14 cellular contexts compared by ENCODE assay signal in the genomic region with DNA sequence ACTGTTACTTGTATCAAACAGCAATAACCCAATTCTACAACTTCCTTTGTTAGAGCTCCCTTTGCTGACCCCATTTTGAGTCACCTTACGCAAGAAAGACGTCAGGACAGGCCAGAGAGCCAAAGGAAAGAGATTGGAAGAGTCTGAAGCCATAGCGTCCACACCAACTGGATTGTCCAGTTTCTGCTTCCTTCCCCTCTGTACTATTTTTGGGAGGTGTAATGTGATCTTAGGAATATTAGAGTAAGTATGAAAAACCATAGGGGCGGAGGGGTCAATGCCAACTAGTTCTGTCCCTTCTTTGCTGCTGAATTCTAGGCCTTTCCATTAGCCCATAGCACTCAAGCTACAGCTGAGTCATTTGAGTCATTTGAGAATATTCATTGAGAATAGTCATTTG. TPM values are rescaled to one million over a fixed set of nuclear protein-coding genes. Genes with fewer than 3 reads are reported as not detected.
DNase-seq lines count a peak whose midpoint lies in the region; ATAC-seq, FAIRE-seq and TF ChIP-seq lines count a peak whose summit lies in the region.
"Had no signal": no experiment of that assay in that cellular context is flagged by ENCODE, and none has a peak within 500 bp of the region (broad histone marks: within the 10 kb centered on the region; RNA-seq: fewer than 3 reads in every experiment).

No MANE protein-coding gene starts in this region.

- no peak for ATAC-seq in HCT116
- peak in 2 of 4 donors; percentile 19 to 39 for ATAC-seq in psoas muscle
- ATAC-seq in GM21367 (IDR thresholded peaks at IDR 0.05; ENCODE audit: unreplicated experiment) = no peak
- ATAC-seq in GM18867 (IDR thresholded peaks at IDR 0.05; ENCODE audit: unreplicated experiment) = no peak

- peaks cover 9% of the 10 kb centered on the region; the same call in 1 of the 2 replicates for H3F3A ChIP-seq in PC-9 (ENCODE audit: insufficient read depth, low read depth)

- H3K4me1 ChIP-seq in HCT116 (ENCODE audit: control insufficient read depth in 1 of 2, insufficient read depth in 2 of 2, low read length in 2 of 2) = peaks cover 0 to 9% of the 10 kb centered on the region in 2 experiments; a peak in 1 of 4 replicates
- H3K4me1 ChIP-seq in PC-9 (replicated peaks; ENCODE audit: insufficient read depth) = peaks cover 21% of the 10 kb centered on the region
- H3K4me1 ChIP-seq in psoas muscle = peaks cover 6% of the 10 kb centered on the region
- H3K4me1 ChIP-seq: BLaER1 treated with 17β-estradiol and CSF1 and Interleukin-3, amounts not matched to agents 10 nM and 100 nM had no signal

- H2AFZ ChIP-seq in HCT116 (ENCODE audit: low read depth, low read length, poor library complexity, severe bottlenecking) (no peak overlapping the region), PC-9 (peak overlapping the region; percentile 73)

- H3K36me3 ChIP-seq in HCT116 (ENCODE audit: control insufficient read depth in 1 of 2, insufficient read depth in 2 of 2, low read length in 2 of 2) (no peaks in the 10 kb centered on the region), PC-9 (ENCODE audit: low read depth) (no peaks in the 10 kb centered on the region), bronchial epithelial cell (ENCODE audit: control insufficient read depth, insufficient read depth, low read length) (no peaks in the 10 kb centered on the region), psoas muscle (ENCODE audit: insufficient read depth in 1 of 2, low read depth in 1 of 2) (no peaks in the 10 kb centered on the region)
- H3K36me3 ChIP-seq: BLaER1 treated with 17β-estradiol and CSF1 and Interleukin-3, amounts not matched to agents 10 nM and 100 nM had no signal

- POLR2A ChIA-PET in HCT116 (lab: Charles Lee) (interaction anchor here (1.5 kb wide), 1 partner anchor 11 kb away, joined by 3 read pairs; no protein-coding TSS in a partner anchor), PC-9 (lab: Charles Lee; ENCODE audit: unreplicated experiment) (interaction anchor here (0.6 to 0.9 kb wide), 2 partner anchors 10 to 1341 kb away, joined by 3 to 5 read pairs; no protein-coding TSS in a partner anchor)

- FAIRE-seq in bronchial epithelial cell (lab: Jason Lieb, UNC) = no peak
- FAIRE-seq: G401.6, GM12891 had no signal

- CTCF ChIA-PET in HCT116 (lab: Charles Lee) = interaction anchor here (0.9 kb wide), 1 partner anchor 17 kb away, joined by 3 read pairs; no protein-coding TSS in a partner anchor
- CTCF ChIA-PET in PC-9 (lab: Charles Lee) = interaction anchor here (1.3 kb wide), 1 partner anchor 9 kb away, joined by 5 read pairs; no protein-coding TSS in a partner anchor

- H3K27ac ChIP-seq in HCT116 (ENCODE audit: low read depth, low read length) = no peak overlapping the region
- H3K27ac ChIP-seq in PC-9 = peak overlapping the region; percentile 66
- H3K27ac ChIP-seq in psoas muscle = peak overlapping the region; percentile 14
- H3K27ac ChIP-seq: BLaER1 treated with 17β-estradiol and CSF1 and Interleukin-3, amounts not matched to agents 10 nM and 100 nM had no signal

- H4K20me1 ChIP-seq in HCT116 (ENCODE audit: insufficient read depth) (no peaks in the 10 kb centered on the region), PC-9 (ENCODE audit: insufficient read depth) (no peaks in the 10 kb centered on the region)
- H4K20me1 ChIP-seq: BLaER1 treated with 17β-estradiol and CSF1 and Interleukin-3, amounts not matched to agents 10 nM and 100 nM had no signal

- H3K79me2 ChIP-seq in HCT116 (ENCODE audit: insufficient read depth, low read length) (no peaks in the 10 kb centered on the region), PC-9 (ENCODE audit: low read depth) (no peaks in the 10 kb centered on the region)

- no peaks in the 10 kb centered on the region for H3K9me2 ChIP-seq in HCT116 (ENCODE audit: insufficient read depth)
- H3K9me2 ChIP-seq in PC-9 (ENCODE audit: insufficient read depth) = no peaks in the 10 kb centered on the region

- H3K4me2 ChIP-seq in HCT116 (ENCODE audit: low read length) (peak overlapping the region; percentile 22; the same call in 1 of the 2 replicates), PC-9 (peak overlapping the region; percentile 58)
- H3K4me2 ChIP-seq: BLaER1 treated with 17β-estradiol and CSF1 and Interleukin-3, amounts not matched to agents 10 nM and 100 nM had no signal

- H3K27me3 ChIP-seq in HCT116 (ENCODE audit: insufficient read depth, low read length) = no peaks in the 10 kb centered on the region
- no peaks in the 10 kb centered on the region for H3K27me3 ChIP-seq in PC-9 (ENCODE audit: insufficient read depth, low read depth)
- H3K27me3 ChIP-seq in bronchial epithelial cell (ENCODE audit: control insufficient read depth, insufficient read depth, low read length) = no peaks in the 10 kb centered on the region
- H3K27me3 ChIP-seq in psoas muscle (ENCODE audit: insufficient read depth in 3 of 3, low read length in 2 of 3) = no peaks in the 10 kb centered on the region

- DNase-seq in HCT116 (ENCODE audit: low read depth, low spot score) (no peak), PC-9 (peak; percentile 41 to 87), bronchial epithelial cell (ENCODE audit: low read depth) (peak; percentile 46), psoas muscle (no peak), NOMO-1 treated with DMSO at 0.1 percent for 48 hours (lab: John Stamatoyannopoulos, UW; ENCODE audit: unreplicated experiment) (no peak)
- DNase-seq: CD8-positive, alpha-beta memory T cell; COR-L47; GOT3; H7 had no signal

- no peak for TF ChIP-seq POLR2A in HCT116 (IDR thresholded peaks at IDR 0.05; ENCODE audit: borderline replicate concordance, extremely low read depth, insufficient read depth, insufficient read length)

- no TSS peak for BruUV-seq in HCT116 (replicated peaks; lab: Mats Ljungman, UMichigan)
- no TSS peak for BruUV-seq in PC-9 (replicated peaks; lab: Mats Ljungman, UMichigan)

- H3K9me3 ChIP-seq in HCT116 (ENCODE audit: control insufficient read depth in 1 of 2, insufficient read depth in 1 of 2, low read depth in 1 of 2, low read length in 2 of 2) (no peaks in the 10 kb centered on the region), PC-9 (ENCODE audit: insufficient read depth, low read depth) (no peaks in the 10 kb centered on the region), psoas muscle (no peaks in the 10 kb centered on the region)
- H3K9me3 ChIP-seq: BLaER1 treated with 17β-estradiol and CSF1 and Interleukin-3, amounts not matched to agents 10 nM and 100 nM had no signal

- 45 to 83% (median 52%) methylated on average over 4 of the region's 4 CpGs for WGBS in psoas muscle, 3 donors

- RAD21 ChIA-PET in HCT116 (lab: Charles Lee; ENCODE audit: low non-redundant PET in 1 of 2, low total read pairs in 2 of 2, uncharacterized antibody in 2 of 2, unreplicated experiment in 2 of 2) = no interaction called here

- TF ChIP-seq CTCF in HCT116 (IDR thresholded peaks at IDR 0.05 in 2 of 3, conservative IDR thresholded peaks at IDR 0.05 in 1 of 3; ENCODE audit: borderline replicate concordance in 1 of 3, insufficient read depth in 1 of 3, low read depth in 2 of 3, low read length in 2 of 3) (no peak), PC-9 (conservative IDR thresholded peaks at IDR 0.05) (no peak), bronchial epithelial cell (IDR thresholded peaks at IDR 0.05; ENCODE audit: insufficient read depth, low read length, severe bottlenecking) (no peak), psoas muscle (IDR thresholded peaks at IDR 0.05) (no peak)

- no peak for TF ChIP-seq RAD21 in HCT116 (IDR thresholded peaks at IDR 0.05; ENCODE audit: low read depth)

- H3K4me3 ChIP-seq in HCT116 (replicated peaks in 1 of 2; ENCODE audit: low read depth in 1 of 2, low read length in 2 of 2) (no peak overlapping the region), PC-9 (peak overlapping the region; percentile 9; the same call in 1 of the 2 replicates), bronchial epithelial cell (ENCODE audit: low read depth, low read length) (no peak overlapping the region), psoas muscle (no peak overlapping the region)
- H3K4me3 ChIP-seq: BLaER1 treated with 17β-estradiol and CSF1 and Interleukin-3, amounts not matched to agents 10 nM and 100 nM had no signal

- H3K9ac ChIP-seq in HCT116 (ENCODE audit: low read length) = no peak overlapping the region
- H3K9ac ChIP-seq: BLaER1 treated with 17β-estradiol and CSF1 and Interleukin-3, amounts not matched to agents 10 nM and 100 nM had no signal

- intact Hi-C loops in HCT116 (cut with micrococcal nuclease) = no loop called here
- intact Hi-C loops in PC-9 (cut with micrococcal nuclease; ENCODE audit: unreplicated experiment) = no loop called here
- intact Hi-C loops in psoas muscle (cut with DNase I) = no loop called here

TF ChIP-seq in HCT116, 20 proteins besides CTCF, POLR2A, EP300 and RAD21:
- peak; percentile 48 for TF ChIP-seq SP1 (IDR thresholded peaks at IDR 0.05; ENCODE audit: low read depth)
- TF ChIP-seq, protein P1, sequence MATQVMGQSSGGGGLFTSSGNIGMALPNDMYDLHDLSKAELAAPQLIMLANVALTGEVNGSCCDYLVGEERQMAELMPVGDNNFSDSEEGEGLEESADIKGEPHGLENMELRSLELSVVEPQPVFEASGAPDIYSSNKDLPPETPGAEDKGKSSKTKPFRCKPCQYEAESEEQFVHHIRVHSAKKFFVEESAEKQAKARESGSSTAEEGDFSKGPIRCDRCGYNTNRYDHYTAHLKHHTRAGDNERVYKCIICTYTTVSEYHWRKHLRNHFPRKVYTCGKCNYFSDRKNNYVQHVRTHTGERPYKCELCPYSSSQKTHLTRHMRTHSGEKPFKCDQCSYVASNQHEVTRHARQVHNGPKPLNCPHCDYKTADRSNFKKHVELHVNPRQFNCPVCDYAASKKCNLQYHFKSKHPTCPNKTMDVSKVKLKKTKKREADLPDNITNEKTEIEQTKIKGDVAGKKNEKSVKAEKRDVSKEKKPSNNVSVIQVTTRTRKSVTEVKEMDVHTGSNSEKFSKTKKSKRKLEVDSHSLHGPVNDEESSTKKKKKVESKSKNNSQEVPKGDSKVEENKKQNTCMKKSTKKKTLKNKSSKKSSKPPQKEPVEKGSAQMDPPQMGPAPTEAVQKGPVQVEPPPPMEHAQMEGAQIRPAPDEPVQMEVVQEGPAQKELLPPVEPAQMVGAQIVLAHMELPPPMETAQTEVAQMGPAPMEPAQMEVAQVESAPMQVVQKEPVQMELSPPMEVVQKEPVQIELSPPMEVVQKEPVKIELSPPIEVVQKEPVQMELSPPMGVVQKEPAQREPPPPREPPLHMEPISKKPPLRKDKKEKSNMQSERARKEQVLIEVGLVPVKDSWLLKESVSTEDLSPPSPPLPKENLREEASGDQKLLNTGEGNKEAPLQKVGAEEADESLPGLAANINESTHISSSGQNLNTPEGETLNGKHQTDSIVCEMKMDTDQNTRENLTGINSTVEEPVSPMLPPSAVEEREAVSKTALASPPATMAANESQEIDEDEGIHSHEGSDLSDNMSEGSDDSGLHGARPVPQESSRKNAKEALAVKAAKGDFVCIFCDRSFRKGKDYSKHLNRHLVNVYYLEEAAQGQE (IDR thresholded peaks at IDR 0.05; ENCODE audit: low read depth) = no peak
- TF ChIP-seq CEBPB (IDR thresholded peaks at IDR 0.05; ENCODE audit: low read depth) = 0 out of 2 replicates have a peak, but pooled peaks have one; percentile 26
TF ChIP-seq in HCT116: peak in this region for 2.

RNA-seq across cellular contexts. Expression of a gene that starts 14.9 kb away (rescaled TPM):
- total RNA-seq in HCT116 (2021; ENCODE audit: unreplicated experiment) = 17.2 TPM
- 4.1 and 4.3 TPM in 2 replicates for polyA plus RNA-seq in HCT116 (2012)
- total RNA-seq in PC-9 (2021) = 26.7 and 32.8 TPM in 2 replicates
- 7.4 and 11.3 TPM in 2 replicates for total RNA-seq in bronchial epithelial cell
- 10 to 100 TPM; 30.6 to 42.7 (median 42.3) TPM for total RNA-seq in psoas muscle
- 10 to 100 TPM in 1 of 3 donors, 1 to 10 TPM in 2; 4.0 to 11.7 (median 4.2) TPM for polyA plus RNA-seq in psoas muscle

Comparison
In these comparisons a context has a peak if more than half of its experiments do, and no peak if none do; other contexts are left out.
1. DNase-seq: peak in PC-9 (2 of 2) and bronchial epithelial cell (single experiment); none in HCT116 (single experiment), psoas muscle (0 of 2) and NOMO-1 treated with DMSO at 0.1 percent for 48 hours (single experiment).